22 cellular contexts compared by ENCODE assay signal in genomic region chr14:53016491-53016890, GRCh38.
"Had no signal": no experiment of that assay in that cellular context is flagged by ENCODE, and none has a peak within 500 bp of the region (broad histone marks: within the 10 kb centered on the region; RNA-seq: fewer than 3 reads in every experiment).

No MANE protein-coding gene starts in this region.

- H3K79me2 ChIP-seq: hepatocyte had no signal

- H3K9me3 ChIP-seq: adrenal gland, gastroesophageal sphincter, left lung, prostate gland had no signal

- H3K4me1 Mint-ChIP-seq: activated CD4-positive, alpha-beta T cell treated with anti-CD3 and anti-CD28 coated beads for 36 hours; activated CD8-positive, alpha-beta memory T cell treated with anti-CD3 and anti-CD28 coated beads, Interleukin-2, amount 10 ng/mL, durations not matched to agents 7 days and 5 days; memory B cell had no signal

- H3K4me1 ChIP-seq: adrenal gland, left lung, prostate gland had no signal

- H3K36me3 ChIP-seq: adrenal gland, gastroesophageal sphincter, left lung, prostate gland had no signal

- H3K27me3 Mint-ChIP-seq: brain had no signal

- H3K4me3 ChIP-seq: adrenal gland, gastroesophageal sphincter, hepatocyte, left lung, prostate gland had no signal

- H3K4me2 ChIP-seq: hepatocyte had no signal

- H3K9me3 Mint-ChIP-seq: activated CD4-positive, alpha-beta memory T cell treated with anti-CD3 and anti-CD28 coated beads for 36 hours; activated T-helper 2 cell treated with anti-CD3 and anti-CD28 coated beads, Interferon-gamma antibody, Interleukin-2, Interleukin-4, amounts not matched to agents 10 μg/mL and 5 μg/mL and 100 μg/mL, durations not matched to agents 14 hours and 24 hours and 36 hours; effector memory CD8-positive, alpha-beta T cell had no signal

- H2AFZ ChIP-seq: hepatocyte had no signal

- H3K36me3 Mint-ChIP-seq: activated CD4-positive, alpha-beta memory T cell treated with anti-CD3 and anti-CD28 coated beads for 36 hours; brain; memory B cell had no signal

- DNase-seq: activated CD4-positive, alpha-beta memory T cell treated with anti-CD3 and anti-CD28 coated beads for 36 hours; activated CD4-positive, alpha-beta T cell treated with anti-CD3 and anti-CD28 coated beads for 36 hours; activated CD8-positive, alpha-beta memory T cell treated with anti-CD3 and anti-CD28 coated beads, Interleukin-2, amount 10 ng/mL, durations not matched to agents 7 days and 5 days; activated naive CD4-positive, alpha-beta T cell treated with anti-CD3 and anti-CD28 coated beads, Interleukin-2, amount 50 U/mL, for 16 hours; activated T-cell treated with anti-CD3 and anti-CD28 coated beads, Interleukin-2, amount 50 U/mL, for 1 hour; adrenal gland; dermis blood vessel endothelial cell; effector memory CD8-positive, alpha-beta T cell; left lung; occipital lobe; right cardiac atrium; small intestine; stimulated activated CD4-positive, alpha-beta T cell treated with anti-CD3 and anti-CD28 coated beads, Interleukin-4, amount 100 ng/mL, for 24 hours; T-helper 2 cell had no signal

- H3K27ac ChIP-seq: adrenal gland, gastroesophageal sphincter, hepatocyte, left lung, prostate gland had no signal

- H3K27ac Mint-ChIP-seq: activated CD4-positive, alpha-beta memory T cell treated with anti-CD3 and anti-CD28 coated beads for 36 hours; activated CD4-positive, alpha-beta T cell treated with anti-CD3 and anti-CD28 coated beads for 36 hours; activated CD8-positive, alpha-beta memory T cell treated with anti-CD3 and anti-CD28 coated beads, Interleukin-2, amount 10 ng/mL, durations not matched to agents 7 days and 5 days; activated T-helper 2 cell treated with anti-CD3 and anti-CD28 coated beads, Interferon-gamma antibody, Interleukin-2, Interleukin-4, amounts not matched to agents 10 μg/mL and 5 μg/mL and 100 μg/mL, durations not matched to agents 14 hours and 24 hours and 36 hours; brain; memory B cell; nephron; stimulated activated naive CD8-positive, alpha-beta T cell treated with anti-CD3 and anti-CD28 coated beads, Interleukin-15, Interleukin-2, amounts not matched to agents 100 ng/mL and 50 ng/mL, for 24 hours had no signal

- ATAC-seq: activated CD4-positive, alpha-beta T cell treated with anti-CD3 and anti-CD28 coated beads for 36 hours; activated CD8-positive, alpha-beta memory T cell treated with anti-CD3 and anti-CD28 coated beads, Interleukin-2, amount 10 ng/mL, durations not matched to agents 7 days and 5 days; effector memory CD8-positive, alpha-beta T cell; gastroesophageal sphincter; left lung; right cardiac atrium had no signal

- H3K4me3 Mint-ChIP-seq: activated CD4-positive, alpha-beta memory T cell treated with anti-CD3 and anti-CD28 coated beads for 36 hours; activated CD4-positive, alpha-beta T cell treated with anti-CD3 and anti-CD28 coated beads for 36 hours; activated CD8-positive, alpha-beta memory T cell treated with anti-CD3 and anti-CD28 coated beads, Interleukin-2, amount 10 ng/mL, durations not matched to agents 7 days and 5 days; brain; effector memory CD8-positive, alpha-beta T cell; memory B cell; nephron; stimulated activated naive CD8-positive, alpha-beta T cell treated with anti-CD3 and anti-CD28 coated beads, Interleukin-15, Interleukin-2, amounts not matched to agents 100 ng/mL and 50 ng/mL, for 24 hours had no signal

- H3K27me3 ChIP-seq: adrenal gland, gastroesophageal sphincter, hepatocyte, left lung had no signal
